In the genomic region with DNA sequence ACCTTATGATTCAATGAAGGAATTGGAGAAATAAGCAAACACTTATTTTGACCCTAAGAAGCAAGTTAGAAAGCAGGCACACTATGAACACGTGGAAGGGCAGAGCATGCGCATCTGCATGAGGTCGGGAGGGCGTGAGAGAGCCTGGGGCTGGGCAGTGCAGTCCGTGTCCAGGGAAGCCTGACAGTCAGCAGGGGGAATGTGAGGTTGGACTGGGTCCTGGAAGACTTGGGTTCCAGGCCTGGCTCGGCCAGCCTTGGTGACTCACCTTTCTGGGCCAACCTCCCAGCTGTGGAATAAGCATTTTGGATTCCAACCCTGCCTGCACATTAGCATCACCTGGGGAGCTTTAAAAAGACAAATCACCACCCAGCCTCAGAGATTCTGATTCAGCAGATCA, we compare ENCODE assay signal across 14 cellular contexts. TPM values are rescaled to one million over a fixed set of nuclear protein-coding genes. Genes with fewer than 3 reads are reported as not detected.
DNase-seq lines count a peak whose midpoint lies in the region; ATAC-seq and TF ChIP-seq lines count a peak whose summit lies in the region.
"Had no signal": no experiment of that assay in that cellular context is flagged by ENCODE, and none has a peak within 500 bp of the region (broad histone marks: within the 10 kb centered on the region; RNA-seq: fewer than 3 reads in every experiment).

No MANE protein-coding gene starts in this region.

- DNase-seq in ACHN (peak; percentile 17), PC-3 (peak; percentile 70), foreskin keratinocyte (no peak), nucleus accumbens (lab: John Stamatoyannopoulos, UW) (peak in 32 of 56 donors; percentile 3 to 68 (median 24)), MV-4-11 (lab: John Stamatoyannopoulos, UW) (no peak), glomerular visceral epithelial cell (ENCODE audit: extremely low spot score) (no peak)
- DNase-seq: activated CD4-positive, CD25-positive, alpha-beta regulatory T cell; GDM1; NCI-H1092 treated with DMSO at 0.1 percent for 48 hours had no signal

- H3K27me3 ChIP-seq in PC-3 (ENCODE audit: low read length) (peaks cover 13% of the 10 kb centered on the region; the same call in 1 of the 2 replicates), foreskin keratinocyte (peaks cover 86% of the 10 kb centered on the region)

- in situ Hi-C loops in ACHN (cut with HindIII; ENCODE audit: low pct_ligation_motif_present, low pct_unique_long_range_greater_than_20kb, low sequenced_read_pairs), result no loop called here

- peaks cover 11% of the 10 kb centered on the region for H3K4me1 ChIP-seq in PC-3 (ENCODE audit: insufficient read depth, low read length)
- H3K4me1 ChIP-seq in foreskin keratinocyte, result no peaks in the 10 kb centered on the region
- H3K4me1 ChIP-seq: A549 had no signal

- intact Hi-C loops in PC-3 (cut with micrococcal nuclease), result no loop called here

- TF ChIP-seq CTCF in PC-3 (conservative IDR thresholded peaks at IDR 0.05; ENCODE audit: low read depth, low read length) (no peak), foreskin keratinocyte (conservative IDR thresholded peaks at IDR 0.05) (no peak)

- peak; percentile 91 for ATAC-seq in PC-3
- ATAC-seq in foreskin keratinocyte, result peak; percentile 49
- ATAC-seq in HG03108 (IDR thresholded peaks at IDR 0.05; ENCODE audit: unreplicated experiment), result no peak
- ATAC-seq in HG02763 (IDR thresholded peaks at IDR 0.05; ENCODE audit: unreplicated experiment), result no peak
- ATAC-seq: A549; activated T-helper 17 cell treated with anti-CD3 and anti-CD28 coated beads, Interleukin-2, amount 50 U/mL, for 72 hours had no signal

- CTCF ChIA-PET in PC-3 (lab: Charles Lee), result interaction anchor here (0.6 kb wide), 1 partner anchor 20 kb away, joined by 3 read pairs; no protein-coding TSS in a partner anchor

- POLR2A ChIA-PET in PC-3 (lab: Charles Lee; ENCODE audit: unreplicated experiment), result no interaction called here

- H3K9me3 ChIP-seq in PC-3 (ENCODE audit: low read length), result no peaks in the 10 kb centered on the region
- H3K9me3 ChIP-seq: A549 had no signal

- no peak overlapping the region for H3K9ac ChIP-seq in PC-3 (ENCODE audit: low read length)

- H3F3A ChIP-seq in PC-3 (ENCODE audit: low read length, unreplicated experiment), result no peaks in the 10 kb centered on the region

- no peak overlapping the region for H3K4me3 ChIP-seq in PC-3 (ENCODE audit: low read length)
- H3K4me3 ChIP-seq: A549 had no signal

- H3K27ac ChIP-seq in PC-3 (ENCODE audit: low read length) (peak overlapping the region; percentile 29; the same call in 1 of the 2 replicates), foreskin keratinocyte (no peak overlapping the region)
- H3K27ac ChIP-seq: A549 had no signal

- peak overlapping the region; percentile 11; the same call in 1 of the 2 replicates for H3K4me2 ChIP-seq in PC-3 (ENCODE audit: low read length)
- H3K4me2 ChIP-seq: A549 had no signal

- no peaks in the 10 kb centered on the region for H3K36me3 ChIP-seq in PC-3 (ENCODE audit: low read depth, low read length)

- H3K9me2 ChIP-seq in PC-3 (replicated peaks; ENCODE audit: low read length), result no peaks in the 10 kb centered on the region

- BruUV-seq in PC-3 (replicated peaks; lab: Mats Ljungman, UMichigan), result no TSS peak

- H4K20me1 ChIP-seq in PC-3 (ENCODE audit: low read length), result no peaks in the 10 kb centered on the region

- no peaks in the 10 kb centered on the region for H3K79me2 ChIP-seq in PC-3 (ENCODE audit: low read length)

- no peak overlapping the region for H2AFZ ChIP-seq in PC-3 (ENCODE audit: low read length)

RNA-seq across cellular contexts. Expression of gene LMX1A, which starts 26.6 kb away (rescaled TPM):
- total RNA-seq in PC-3 (2014; rRNA removed) (not detected in 2 replicates), foreskin keratinocyte (not detected in 2 replicates)
- not detected in 2 replicates for polyA plus RNA-seq in foreskin keratinocyte
- total RNA-seq: activated T-helper 17 cell treated with anti-CD3 and anti-CD28 coated beads, Interleukin-2, amount 50 U/mL, for 72 hours; dermis microvascular lymphatic vessel endothelial cell had no signal
- polyA plus RNA-seq: A549 had no signal

Comparison
In these comparisons a context has a peak if more than half of its experiments do, and no peak if none do; other contexts are left out.
1. DNase-seq: peak in ACHN (single experiment), PC-3 (single experiment) and nucleus accumbens (32 of 56); none in foreskin keratinocyte (0 of 2), MV-4-11 (single experiment) and glomerular visceral epithelial cell (single experiment).
2. ATAC-seq: peak in PC-3 (single experiment) and foreskin keratinocyte (single experiment); none in HG03108 (single experiment) and HG02763 (single experiment).